In genomic region chr12:130825771-130826150, GRCh38 we compare ENCODE assay signal across 1 cellular context.
TF ChIP-seq lines count a peak whose summit lies in the region.

No MANE protein-coding gene starts in this region.

TF ChIP-seq in K562, 482 proteins besides CTCF, POLR2A, EP300 and RAD21 (continued from another document and continues in another):
- TF ChIP-seq ZNF175 (CRISPR knock-in tag; IDR thresholded peaks at IDR 0.05; ENCODE audit: low read depth), result no peak
- peak; percentile 80 for TF ChIP-seq DPF2 (IDR thresholded peaks at IDR 0.05)
- no peak for TF ChIP-seq RERE (CRISPR knock-in tag; IDR thresholded peaks at IDR 0.05; ENCODE audit: borderline replicate concordance)
- no peak for TF ChIP-seq BDP1 (IDR thresholded peaks at IDR 0.05; ENCODE audit: insufficient read depth, insufficient read length)
- TF ChIP-seq IRF2 (CRISPR knock-in tag; IDR thresholded peaks at IDR 0.05), result no peak
- no peak for TF ChIP-seq PHB (CRISPR knock-in tag; IDR thresholded peaks at IDR 0.05)
- peak; percentile 72 for TF ChIP-seq TEAD4 (IDR thresholded peaks at IDR 0.05; ENCODE audit: low read length)
- TF ChIP-seq TEAD4 (CRISPR knock-in tag; IDR thresholded peaks at IDR 0.05; ENCODE audit: borderline replicate concordance), result no peak
- no peak for TF ChIP-seq NCOA1 (IDR thresholded peaks at IDR 0.05; ENCODE audit: low read depth)
- TF ChIP-seq FOXK1 (CRISPR knock-in tag; IDR thresholded peaks at IDR 0.05; ENCODE audit: borderline replicate concordance), result no peak
- TF ChIP-seq ZSCAN32 (CRISPR knock-in tag; IDR thresholded peaks at IDR 0.05), result no peak
- TF ChIP-seq CEBPB (tag; IDR thresholded peaks at IDR 0.05), result peak; percentile 68
- TF ChIP-seq KLF6 (CRISPR knock-in tag; IDR thresholded peaks at IDR 0.05; ENCODE audit: borderline replicate concordance), result no peak
- TF ChIP-seq ZNF232 (CRISPR knock-in tag; IDR thresholded peaks at IDR 0.05), result no peak
- no peak for TF ChIP-seq POLR2B (IDR thresholded peaks at IDR 0.05; ENCODE audit: low read depth, partially characterized antibody)
- no peak for TF ChIP-seq SMAD4 (CRISPR knock-in tag; conservative IDR thresholded peaks at IDR 0.05)
- no peak for TF ChIP-seq CHD2 (IDR thresholded peaks at IDR 0.05; ENCODE audit: low read depth, low read length)
- TF ChIP-seq HMGXB4 (CRISPR knock-in tag; IDR thresholded peaks at IDR 0.05), result no peak
- TF ChIP-seq ARHGAP35 (IDR thresholded peaks at IDR 0.05; ENCODE audit: partially characterized antibody), result no peak
- TF ChIP-seq GATAD2B (IDR thresholded peaks at IDR 0.05; ENCODE audit: borderline replicate concordance), result 0 out of 2 replicates have a peak, but pooled peaks have one; percentile 22
- TF ChIP-seq PRPF4 (IDR thresholded peaks at IDR 0.05; ENCODE audit: insufficient read depth, low read depth, low read length, poor library complexity, severe bottlenecking), result no peak
- TF ChIP-seq TEAD1 (CRISPR knock-in tag; IDR thresholded peaks at IDR 0.05), result no peak
- TF ChIP-seq KLF13 (tag; IDR thresholded peaks at IDR 0.05; ENCODE audit: borderline replicate concordance, low read depth), result no peak
- TF ChIP-seq THRAP3 (IDR thresholded peaks at IDR 0.05; ENCODE audit: borderline replicate concordance), result no peak
- TF ChIP-seq ZNF253 (CRISPR knock-in tag; conservative IDR thresholded peaks at IDR 0.05), result no peak
- TF ChIP-seq ZBTB11 (CRISPR knock-in tag; IDR thresholded peaks at IDR 0.05), result no peak
- TF ChIP-seq ZNF583 (CRISPR knock-in tag; IDR thresholded peaks at IDR 0.05), result no peak
- TF ChIP-seq TCF7 (IDR thresholded peaks at IDR 0.05; ENCODE audit: borderline replicate concordance), result no peak
- TF ChIP-seq TGIF2 (CRISPR knock-in tag; IDR thresholded peaks at IDR 0.05), result no peak
- no peak for TF ChIP-seq ZNF785 (CRISPR knock-in tag; IDR thresholded peaks at IDR 0.05)
- TF ChIP-seq XRCC3 (IDR thresholded peaks at IDR 0.05), result no peak
- no peak for TF ChIP-seq ZNF766 (CRISPR knock-in tag; conservative IDR thresholded peaks at IDR 0.05)
- no peak for TF ChIP-seq LCOR (CRISPR knock-in tag; IDR thresholded peaks at IDR 0.05)
- no peak for TF ChIP-seq BMI1 (IDR thresholded peaks at IDR 0.05; ENCODE audit: low read length)
- TF ChIP-seq RFX7 (CRISPR knock-in tag; IDR thresholded peaks at IDR 0.05), result no peak
- TF ChIP-seq GTF3C2 (IDR thresholded peaks at IDR 0.05; ENCODE audit: borderline replicate concordance, extremely low read depth, insufficient read length), result no peak
- no peak for TF ChIP-seq NKRF (IDR thresholded peaks at IDR 0.05; ENCODE audit: borderline replicate concordance)
- no peak for TF ChIP-seq MECOM (CRISPR knock-in tag; IDR thresholded peaks at IDR 0.05)
- TF ChIP-seq TCF3 (CRISPR knock-in tag; IDR thresholded peaks at IDR 0.05), result peak; percentile 52; the same call in 1 of the 2 replicates
- TF ChIP-seq HMGN3 (IDR thresholded peaks at IDR 0.05; ENCODE audit: borderline replicate concordance, extremely low read depth, insufficient read length, low read depth, low read length), result no peak
- no peak for TF ChIP-seq HDGF (IDR thresholded peaks at IDR 0.05)
- no peak for TF ChIP-seq MBD1 (CRISPR knock-in tag; IDR thresholded peaks at IDR 0.05)
- TF ChIP-seq HNRNPK (IDR thresholded peaks at IDR 0.05; ENCODE audit: low read depth, low read length, poor library complexity, severe bottlenecking), result no peak
- TF ChIP-seq STAT5A (IDR thresholded peaks at IDR 0.05; ENCODE audit: borderline replicate concordance, low read length), result peak; percentile 36; the same call in 1 of the 2 replicates
- TF ChIP-seq HDAC2 (IDR thresholded peaks at IDR 0.05), result no peak
- no peak for TF ChIP-seq EZH2 (IDR thresholded peaks at IDR 0.05; ENCODE audit: borderline replicate concordance, low read depth, low read length)
- no peak for TF ChIP-seq TAF7 (tag; IDR thresholded peaks at IDR 0.05)
- no peak for TF ChIP-seq CTCFL (IDR thresholded peaks at IDR 0.05; ENCODE audit: borderline replicate concordance, insufficient read depth, low read depth, low read length, poor library complexity, severe bottlenecking)
- TF ChIP-seq ZNF316 (IDR thresholded peaks at IDR 0.05), result no peak
- TF ChIP-seq ZNF444 (CRISPR knock-in tag; IDR thresholded peaks at IDR 0.05), result no peak
